Comparison of ENCODE assay signal across 20 cellular contexts in genomic region chr10:51667992-51668689, GRCh38. TPM values are rescaled to one million over a fixed set of nuclear protein-coding genes. Genes with fewer than 3 reads are reported as not detected.
DNase-seq lines count a peak whose midpoint lies in the region; ATAC-seq and TF ChIP-seq lines count a peak whose summit lies in the region.
"Had no signal": no experiment of that assay in that cellular context is flagged by ENCODE, and none has a peak within 500 bp of the region (broad histone marks: within the 10 kb centered on the region; RNA-seq: fewer than 3 reads in every experiment).

No MANE protein-coding gene starts in this region.

- H2AFZ ChIP-seq in PC-9: no peak overlapping the region

- POLR2A ChIA-PET in PC-9 (lab: Charles Lee; ENCODE audit: unreplicated experiment): no interaction called here

- H3K27me3 ChIP-seq in adipocyte (replicated peaks; ENCODE audit: control insufficient read depth, insufficient read depth, low read length) (no peaks in the 10 kb centered on the region), foreskin keratinocyte (no peaks in the 10 kb centered on the region), PC-9 (ENCODE audit: insufficient read depth, low read depth) (no peaks in the 10 kb centered on the region)
- H3K27me3 ChIP-seq: heart right ventricle, thyroid gland had no signal

- H3K9ac ChIP-seq in adipocyte (ENCODE audit: low read length): no peak overlapping the region

- H3K27ac ChIP-seq in foreskin keratinocyte (no peak overlapping the region), PC-9 (no peak overlapping the region)
- H3K27ac ChIP-seq: thyroid gland had no signal

- H3K9me3 ChIP-seq in adipocyte (ENCODE audit: control insufficient read depth, low read length) (peaks cover 17% of the 10 kb centered on the region), PC-9 (ENCODE audit: insufficient read depth, low read depth) (no peaks in the 10 kb centered on the region)
- H3K9me3 ChIP-seq: thyroid gland had no signal

- peak; percentile 32 for DNase-seq in HCEC 1CT
- DNase-seq in adipocyte (ENCODE audit: low read depth): peak; percentile 52
- peak in 1 of 2 donors; percentile 20 for DNase-seq in foreskin keratinocyte
- peak; percentile 24 for DNase-seq in retinal pigment epithelial cell (ENCODE audit: low read depth)
- DNase-seq in PC-9: no peak
- no peak for DNase-seq in activated T-cell treated with anti-CD3 and anti-CD28 coated beads for 4 hours
- DNase-seq: activated CD8-positive, alpha-beta memory T cell treated with anti-CD3 and anti-CD28 coated beads, Interleukin-2, amount 10 ng/mL, durations not matched to agents 7 days and 5 days; activated naive CD4-positive, alpha-beta T cell; CD8-positive, alpha-beta memory T cell; endodermal cell; GF-D8; H7; heart right ventricle; NCI-H1105 treated with DMSO at 0.1 percent for 48 hours; right cardiac atrium; stimulated activated CD4-positive, alpha-beta T cell treated with anti-CD3 and anti-CD28 coated beads, Interleukin-2, amount 100 ng/mL, for 24 hours; stimulated activated CD8-positive, alpha-beta memory T cell treated with anti-CD3 and anti-CD28 coated beads, Interleukin-4, amount 100 ng/mL, for 48 hours; SW 1271; thyroid gland had no signal

- CTCF ChIA-PET in PC-9 (lab: Charles Lee): no interaction called here

- H3K4me1 ChIP-seq in adipocyte (ENCODE audit: control insufficient read depth, insufficient read depth, low read length) (peaks cover 15% of the 10 kb centered on the region), foreskin keratinocyte (peaks cover 11% of the 10 kb centered on the region), PC-9 (replicated peaks; ENCODE audit: insufficient read depth) (no peaks in the 10 kb centered on the region)
- H3K4me1 ChIP-seq: thyroid gland had no signal

- TF ChIP-seq CTCF in foreskin keratinocyte (conservative IDR thresholded peaks at IDR 0.05): no peak
- TF ChIP-seq CTCF in retinal pigment epithelial cell (conservative IDR thresholded peaks at IDR 0.05; ENCODE audit: low read depth, low read length): no peak
- no peak for TF ChIP-seq CTCF in PC-9 (conservative IDR thresholded peaks at IDR 0.05)

- H3K36me3 ChIP-seq in adipocyte (ENCODE audit: control insufficient read depth, insufficient read depth, low read length, severe bottlenecking): no peaks in the 10 kb centered on the region
- no peaks in the 10 kb centered on the region for H3K36me3 ChIP-seq in PC-9 (ENCODE audit: low read depth)
- H3K36me3 ChIP-seq: heart right ventricle, thyroid gland had no signal

- no peaks in the 10 kb centered on the region for H3F3A ChIP-seq in PC-9 (ENCODE audit: insufficient read depth, low read depth)

- ATAC-seq in foreskin keratinocyte (peak; percentile 50), GM19035 (IDR thresholded peaks at IDR 0.05; ENCODE audit: unreplicated experiment) (no peak)
- ATAC-seq: activated CD8-positive, alpha-beta memory T cell treated with anti-CD3 and anti-CD28 coated beads, Interleukin-2, amount 10 ng/mL, durations not matched to agents 7 days and 5 days had no signal

- H3K4me3 ChIP-seq in adipocyte (ENCODE audit: low read length) (no peak overlapping the region), retinal pigment epithelial cell (ENCODE audit: low read length) (no peak overlapping the region), PC-9 (no peak overlapping the region)
- H3K4me3 ChIP-seq: heart right ventricle, thyroid gland had no signal

- no peak overlapping the region for H3K4me2 ChIP-seq in PC-9

- H3K79me2 ChIP-seq in PC-9 (ENCODE audit: low read depth): no peaks in the 10 kb centered on the region

- no peaks in the 10 kb centered on the region for H4K20me1 ChIP-seq in PC-9 (ENCODE audit: insufficient read depth)

- no peaks in the 10 kb centered on the region for H3K9me2 ChIP-seq in PC-9 (ENCODE audit: insufficient read depth)

- intact Hi-C loops in PC-9 (cut with micrococcal nuclease; ENCODE audit: unreplicated experiment): no loop called here

- no TSS peak for BruUV-seq in PC-9 (replicated peaks; lab: Mats Ljungman, UMichigan)

RNA-seq across cellular contexts. Expression of gene CSTF2T, which starts 31.3 kb away (rescaled TPM):
- 16.7 and 17.4 TPM in 2 replicates for total RNA-seq in foreskin keratinocyte
- 9.5 and 10.0 TPM in 2 replicates for polyA plus RNA-seq in foreskin keratinocyte
- 18.4 and 22.4 TPM in 2 replicates for total RNA-seq in PC-9 (2021)

Comparison
In these comparisons a context has a peak if more than half of its experiments do, and no peak if none do; other contexts are left out.
1. DNase-seq: peak in HCEC 1CT (single experiment), adipocyte (single experiment) and retinal pigment epithelial cell (single experiment); none in PC-9 (0 of 2) and activated T-cell treated with anti-CD3 and anti-CD28 coated beads for 4 hours (single experiment).